Comparison of ENCODE assay signal across 1 cellular context in the genomic region with DNA sequence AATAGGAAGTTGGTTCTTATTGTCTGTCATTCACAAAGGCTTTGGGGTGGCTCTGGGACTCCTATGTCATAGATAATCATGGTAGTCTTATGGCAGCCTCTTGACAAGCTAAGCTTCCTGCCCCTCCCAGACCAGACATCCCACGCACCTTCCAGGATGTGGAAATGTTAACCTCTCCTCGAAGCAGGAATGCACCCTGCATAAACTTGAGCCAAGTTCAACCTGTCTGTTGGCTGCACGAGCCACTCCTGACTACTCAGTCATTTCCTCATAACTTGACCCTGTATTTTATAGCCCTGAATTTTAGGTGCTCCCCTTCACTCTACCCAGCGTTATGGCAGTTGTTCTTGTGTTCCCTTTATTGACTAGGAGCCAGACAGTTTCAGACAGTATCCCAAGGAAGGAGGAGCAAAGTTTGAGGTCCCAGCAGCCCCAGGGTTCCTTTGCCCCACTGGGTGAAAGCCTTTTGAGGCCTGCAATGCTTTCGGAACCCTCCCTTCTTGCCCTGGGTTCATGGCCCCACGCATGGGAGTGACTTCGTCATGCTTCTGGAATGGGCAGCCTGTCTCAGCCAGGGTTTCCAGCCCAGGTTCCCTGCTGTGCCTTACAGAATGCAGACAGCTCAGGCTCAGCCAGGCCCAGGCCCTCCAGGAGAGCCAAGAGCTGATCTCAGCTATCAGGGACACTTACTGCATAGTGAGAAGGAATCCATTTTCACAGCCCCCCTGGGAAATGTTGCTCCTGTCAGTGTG.
TF ChIP-seq lines count a peak whose summit lies in the region.

No MANE protein-coding gene starts in this region.

TF ChIP-seq in HepG2, 621 proteins besides CTCF, POLR2A, EP300 and RAD21:
- TF ChIP-seq NCOA2 (CRISPR knock-in tag; IDR thresholded peaks at IDR 0.05) (no peak), HMG20A (CRISPR knock-in tag; IDR thresholded peaks at IDR 0.05; ENCODE audit: borderline replicate concordance) (no peak), ZFP36L1 (CRISPR knock-in tag; IDR thresholded peaks at IDR 0.05) (no peak), NFE2 (CRISPR knock-in tag; IDR thresholded peaks at IDR 0.05) (no peak), NFE2L2 (IDR thresholded peaks at IDR 0.05; ENCODE audit: low read length) (no peak), PAF1 (CRISPR knock-in tag; IDR thresholded peaks at IDR 0.05) (no peak), TOPORS (CRISPR knock-in tag; IDR thresholded peaks at IDR 0.05) (no peak), ZNF879 (CRISPR knock-in tag; IDR thresholded peaks at IDR 0.05) (no peak), ZNF768 (CRISPR knock-in tag; IDR thresholded peaks at IDR 0.05) (no peak), TRIM24 (CRISPR knock-in tag; IDR thresholded peaks at IDR 0.05) (no peak)
- TF ChIP-seq, protein P1, sequence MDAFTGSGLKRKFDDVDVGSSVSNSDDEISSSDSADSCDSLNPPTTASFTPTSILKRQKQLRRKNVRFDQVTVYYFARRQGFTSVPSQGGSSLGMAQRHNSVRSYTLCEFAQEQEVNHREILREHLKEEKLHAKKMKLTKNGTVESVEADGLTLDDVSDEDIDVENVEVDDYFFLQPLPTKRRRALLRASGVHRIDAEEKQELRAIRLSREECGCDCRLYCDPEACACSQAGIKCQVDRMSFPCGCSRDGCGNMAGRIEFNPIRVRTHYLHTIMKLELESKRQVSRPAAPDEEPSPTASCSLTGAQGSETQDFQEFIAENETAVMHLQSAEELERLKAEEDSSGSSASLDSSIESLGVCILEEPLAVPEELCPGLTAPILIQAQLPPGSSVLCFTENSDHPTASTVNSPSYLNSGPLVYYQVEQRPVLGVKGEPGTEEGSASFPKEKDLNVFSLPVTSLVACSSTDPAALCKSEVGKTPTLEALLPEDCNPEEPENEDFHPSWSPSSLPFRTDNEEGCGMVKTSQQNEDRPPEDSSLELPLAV (CRISPR knock-in tag; conservative IDR thresholded peaks at IDR 0.05; ENCODE audit: low read depth): no peak
- TF ChIP-seq, protein P2, sequence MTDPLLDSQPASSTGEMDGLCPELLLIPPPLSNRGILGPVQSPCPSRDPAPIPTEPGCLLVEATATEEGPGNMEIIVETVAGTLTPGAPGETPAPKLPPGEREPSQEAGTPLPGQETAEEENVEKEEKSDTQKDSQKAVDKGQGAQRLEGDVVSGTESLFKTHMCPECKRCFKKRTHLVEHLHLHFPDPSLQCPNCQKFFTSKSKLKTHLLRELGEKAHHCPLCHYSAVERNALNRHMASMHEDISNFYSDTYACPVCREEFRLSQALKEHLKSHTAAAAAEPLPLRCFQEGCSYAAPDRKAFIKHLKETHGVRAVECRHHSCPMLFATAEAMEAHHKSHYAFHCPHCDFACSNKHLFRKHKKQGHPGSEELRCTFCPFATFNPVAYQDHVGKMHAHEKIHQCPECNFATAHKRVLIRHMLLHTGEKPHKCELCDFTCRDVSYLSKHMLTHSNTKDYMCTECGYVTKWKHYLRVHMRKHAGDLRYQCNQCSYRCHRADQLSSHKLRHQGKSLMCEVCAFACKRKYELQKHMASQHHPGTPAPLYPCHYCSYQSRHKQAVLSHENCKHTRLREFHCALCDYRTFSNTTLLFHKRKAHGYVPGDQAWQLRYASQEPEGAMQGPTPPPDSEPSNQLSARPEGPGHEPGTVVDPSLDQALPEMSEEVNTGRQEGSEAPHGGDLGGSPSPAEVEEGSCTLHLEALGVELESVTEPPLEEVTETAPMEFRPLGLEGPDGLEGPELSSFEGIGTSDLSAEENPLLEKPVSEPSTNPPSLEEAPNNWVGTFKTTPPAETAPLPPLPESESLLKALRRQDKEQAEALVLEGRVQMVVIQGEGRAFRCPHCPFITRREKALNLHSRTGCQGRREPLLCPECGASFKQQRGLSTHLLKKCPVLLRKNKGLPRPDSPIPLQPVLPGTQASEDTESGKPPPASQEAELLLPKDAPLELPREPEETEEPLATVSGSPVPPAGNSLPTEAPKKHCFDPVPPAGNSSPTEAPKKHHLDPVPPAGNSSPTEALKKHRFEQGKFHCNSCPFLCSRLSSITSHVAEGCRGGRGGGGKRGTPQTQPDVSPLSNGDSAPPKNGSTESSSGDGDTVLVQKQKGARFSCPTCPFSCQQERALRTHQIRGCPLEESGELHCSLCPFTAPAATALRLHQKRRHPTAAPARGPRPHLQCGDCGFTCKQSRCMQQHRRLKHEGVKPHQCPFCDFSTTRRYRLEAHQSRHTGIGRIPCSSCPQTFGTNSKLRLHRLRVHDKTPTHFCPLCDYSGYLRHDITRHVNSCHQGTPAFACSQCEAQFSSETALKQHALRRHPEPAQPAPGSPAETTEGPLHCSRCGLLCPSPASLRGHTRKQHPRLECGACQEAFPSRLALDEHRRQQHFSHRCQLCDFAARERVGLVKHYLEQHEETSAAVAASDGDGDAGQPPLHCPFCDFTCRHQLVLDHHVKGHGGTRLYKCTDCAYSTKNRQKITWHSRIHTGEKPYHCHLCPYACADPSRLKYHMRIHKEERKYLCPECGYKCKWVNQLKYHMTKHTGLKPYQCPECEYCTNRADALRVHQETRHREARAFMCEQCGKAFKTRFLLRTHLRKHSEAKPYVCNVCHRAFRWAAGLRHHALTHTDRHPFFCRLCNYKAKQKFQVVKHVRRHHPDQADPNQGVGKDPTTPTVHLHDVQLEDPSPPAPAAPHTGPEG (CRISPR knock-in tag; IDR thresholded peaks at IDR 0.05): no peak
TF ChIP-seq in HepG2: peak in this region for 0.
